Comparison of ENCODE assay signal across 19 cellular contexts in genomic region chr3:43004282-43004681, GRCh38. TPM values are rescaled to one million over a fixed set of nuclear protein-coding genes. Genes with fewer than 3 reads are reported as not detected.
A peak's percentile ranks its signal among the peaks of the same experiment; 100 is the strongest.
DNase-seq lines count a peak whose midpoint lies in the region; ATAC-seq and TF ChIP-seq lines count a peak whose summit lies in the region.
"Had no signal": no experiment of that assay in that cellular context is flagged by ENCODE, and none has a peak within 500 bp of the region (broad histone marks: within the 10 kb centered on the region; RNA-seq: fewer than 3 reads in every experiment).

No MANE protein-coding gene starts in this region.

- TF ChIP-seq POLR2A in vagina (IDR thresholded peaks at IDR 0.05) = no peak

- no peak overlapping the region for H3K4me3 Mint-ChIP-seq in activated naive CD8-positive, alpha-beta T cell treated with anti-CD3 and anti-CD28 coated beads, Interleukin-2, amount 50 U/mL, for 24 hours
- no peak overlapping the region for H3K4me3 Mint-ChIP-seq in activated naive CD8-positive, alpha-beta T cell treated with anti-CD3 and anti-CD28 coated beads for 36 hours
- H3K4me3 Mint-ChIP-seq: activated CD4-positive, alpha-beta T cell treated with anti-CD3 and anti-CD28 coated beads, Interleukin-2, amount 10 ng/mL, durations not matched to agents 24 days and 14 days; dendritic cell treated with granulocyte-macrophage colony-stimulating factor and Interleukin-4, amounts not matched to agents 40 ng/mL and 50 ng/mL, for 4 days; type B pancreatic cell had no signal

- H3K36me3 Mint-ChIP-seq in activated naive CD8-positive, alpha-beta T cell treated with anti-CD3 and anti-CD28 coated beads, Interleukin-2, amount 50 U/mL, for 24 hours (ENCODE audit: low read depth) = no peaks in the 10 kb centered on the region
- no peaks in the 10 kb centered on the region for H3K36me3 Mint-ChIP-seq in activated naive CD8-positive, alpha-beta T cell treated with anti-CD3 and anti-CD28 coated beads for 36 hours
- H3K36me3 Mint-ChIP-seq: type B pancreatic cell had no signal

- intact Hi-C loops in vagina (cut with DNase I) = loop anchor here (5.0 kb wide), 1 partner anchor 428 kb away; no protein-coding TSS in a partner anchor

- no peaks in the 10 kb centered on the region for H3K27me3 Mint-ChIP-seq in activated naive CD8-positive, alpha-beta T cell treated with anti-CD3 and anti-CD28 coated beads, Interleukin-2, amount 50 U/mL, for 24 hours
- H3K27me3 Mint-ChIP-seq in activated naive CD8-positive, alpha-beta T cell treated with anti-CD3 and anti-CD28 coated beads for 36 hours = no peaks in the 10 kb centered on the region
- H3K27me3 Mint-ChIP-seq: type B pancreatic cell had no signal

- DNase-seq in activated naive CD8-positive, alpha-beta T cell treated with anti-CD3 and anti-CD28 coated beads, Interleukin-2, amount 50 U/mL, for 24 hours = no peak
- no peak for DNase-seq in activated naive CD8-positive, alpha-beta T cell treated with anti-CD3 and anti-CD28 coated beads for 36 hours
- DNase-seq in RPMI7951 (ENCODE audit: low read depth) = peak; percentile 16
- peak; percentile 91 for DNase-seq in fibroblast of mammary gland (ENCODE audit: low read depth)
- DNase-seq in vagina (ENCODE audit: extremely low spot score in 2 of 2) = no peak
- no peak for DNase-seq in NCI-H526 treated with DMSO at 0.1 percent for 48 hours (lab: John Stamatoyannopoulos, UW)
- no peak for DNase-seq in DMS 273 (lab: John Stamatoyannopoulos, UW; ENCODE audit: unreplicated experiment)
- no peak for DNase-seq in SJCRH30
- DNase-seq: activated CD4-positive, alpha-beta T cell treated with anti-CD3 and anti-CD28 coated beads, Interleukin-2, amount 10 ng/mL, durations not matched to agents 24 days and 14 days; left colon; NK-92 treated with Interleukin-12 subunit alpha and Interleukin-12 subunit beta, amount 100 ng/mL, for 24 hours; SHP77; stimulated activated CD4-positive, alpha-beta T cell treated with anti-CD3 and anti-CD28 coated beads, Interleukin-4, amount 100 ng/mL, for 24 hours had no signal

- H3K9me3 Mint-ChIP-seq in activated naive CD8-positive, alpha-beta T cell treated with anti-CD3 and anti-CD28 coated beads, Interleukin-2, amount 50 U/mL, for 24 hours = no peaks in the 10 kb centered on the region
- H3K9me3 Mint-ChIP-seq in activated naive CD8-positive, alpha-beta T cell treated with anti-CD3 and anti-CD28 coated beads for 36 hours = no peaks in the 10 kb centered on the region
- H3K9me3 Mint-ChIP-seq: activated CD4-positive, alpha-beta T cell treated with anti-CD3 and anti-CD28 coated beads, Interleukin-2, amount 10 ng/mL, durations not matched to agents 24 days and 14 days; dendritic cell treated with granulocyte-macrophage colony-stimulating factor and Interleukin-4, amounts not matched to agents 40 ng/mL and 50 ng/mL, for 4 days; type B pancreatic cell had no signal

- H3K27me3 ChIP-seq in vagina (no peaks in the 10 kb centered on the region), SJCRH30 (no peaks in the 10 kb centered on the region)
- H3K27me3 ChIP-seq: ascending aorta, esophagus muscularis mucosa, hepatocyte had no signal

- H3K27ac ChIP-seq in vagina (peak overlapping the region; percentile 15), SJCRH30 (no peak overlapping the region)
- H3K27ac ChIP-seq: ascending aorta, hepatocyte had no signal

- H3K36me3 ChIP-seq in vagina (no peaks in the 10 kb centered on the region), SJCRH30 (no peaks in the 10 kb centered on the region)
- H3K36me3 ChIP-seq: ascending aorta, esophagus muscularis mucosa had no signal

- no peak for TF ChIP-seq CTCF in fibroblast of mammary gland (conservative IDR thresholded peaks at IDR 0.05; ENCODE audit: control insufficient read depth, insufficient read depth, low read depth, low read length)
- TF ChIP-seq CTCF in vagina (IDR thresholded peaks at IDR 0.05) = no peak

- peak; percentile 46 for ATAC-seq in activated naive CD8-positive, alpha-beta T cell treated with anti-CD3 and anti-CD28 coated beads, Interleukin-2, amount 50 U/mL, for 24 hours
- ATAC-seq: left colon had no signal

- H3K4me3 ChIP-seq in fibroblast of mammary gland (ENCODE audit: control insufficient read depth, low read depth, low read length) (no peak overlapping the region), vagina (no peak overlapping the region), SJCRH30 (no peak overlapping the region)
- H3K4me3 ChIP-seq: ascending aorta, esophagus muscularis mucosa, hepatocyte had no signal

- H3K4me1 Mint-ChIP-seq in activated naive CD8-positive, alpha-beta T cell treated with anti-CD3 and anti-CD28 coated beads, Interleukin-2, amount 50 U/mL, for 24 hours = peaks cover 21% of the 10 kb centered on the region
- peaks cover 27% of the 10 kb centered on the region for H3K4me1 Mint-ChIP-seq in activated naive CD8-positive, alpha-beta T cell treated with anti-CD3 and anti-CD28 coated beads for 36 hours
- H3K4me1 Mint-ChIP-seq: activated CD4-positive, alpha-beta T cell treated with anti-CD3 and anti-CD28 coated beads, Interleukin-2, amount 10 ng/mL, durations not matched to agents 24 days and 14 days had no signal

- peaks cover 16% of the 10 kb centered on the region for H3K4me1 ChIP-seq in vagina
- no peaks in the 10 kb centered on the region for H3K4me1 ChIP-seq in SJCRH30

- no peaks in the 10 kb centered on the region for H3K9me3 ChIP-seq in vagina
- no peaks in the 10 kb centered on the region for H3K9me3 ChIP-seq in SJCRH30 (replicated peaks)
- H3K9me3 ChIP-seq: ascending aorta, esophagus muscularis mucosa had no signal

- no peak overlapping the region for H3K27ac Mint-ChIP-seq in activated naive CD8-positive, alpha-beta T cell treated with anti-CD3 and anti-CD28 coated beads, Interleukin-2, amount 50 U/mL, for 24 hours
- H3K27ac Mint-ChIP-seq in activated naive CD8-positive, alpha-beta T cell treated with anti-CD3 and anti-CD28 coated beads for 36 hours = no peak overlapping the region
- H3K27ac Mint-ChIP-seq: activated CD4-positive, alpha-beta T cell treated with anti-CD3 and anti-CD28 coated beads, Interleukin-2, amount 10 ng/mL, durations not matched to agents 24 days and 14 days; dendritic cell treated with granulocyte-macrophage colony-stimulating factor and Interleukin-4, amounts not matched to agents 40 ng/mL and 50 ng/mL, for 4 days; type B pancreatic cell had no signal

RNA-seq across cellular contexts. Expression of gene GASK1A, which starts 25.2 kb away (rescaled TPM):
- under 1 TPM in 1 of 2 experiments, not detected in 1; 0.08 TPM for total RNA-seq in activated naive CD8-positive, alpha-beta T cell treated with anti-CD3 and anti-CD28 coated beads for 36 hours
- total RNA-seq in RPMI7951 (2014; rRNA removed; shearing (Covaris generic)) = not detected in 2 replicates
- total RNA-seq in vagina = 10.6 TPM
- total RNA-seq in SJCRH30 (2014; rRNA removed; shearing (Covaris generic)) = not detected in 2 replicates
- total RNA-seq: activated CD4-positive, alpha-beta T cell treated with anti-CD3 and anti-CD28 coated beads, Interleukin-2, amount 10 ng/mL, durations not matched to agents 24 days and 14 days; osteocyte had no signal

Comparison
In these comparisons a context has a peak if more than half of its experiments do, and no peak if none do; other contexts are left out.
1. DNase-seq: peak in RPMI7951 (single experiment) and fibroblast of mammary gland (single experiment); none in activated naive CD8-positive, alpha-beta T cell treated with anti-CD3 and anti-CD28 coated beads, Interleukin-2, amount 50 U/mL, for 24 hours (single experiment), activated naive CD8-positive, alpha-beta T cell treated with anti-CD3 and anti-CD28 coated beads for 36 hours (single experiment), vagina (0 of 2), NCI-H526 treated with DMSO at 0.1 percent for 48 hours (single experiment), DMS 273 (single experiment) and SJCRH30 (0 of 2).
2. RNA of gene GASK1A, which starts 25.2 kb away (total RNA-seq): 10.6 TPM in vagina (single experiment); 0.08 TPM in activated naive CD8-positive, alpha-beta T cell treated with anti-CD3 and anti-CD28 coated beads for 36 hours, not detected in RPMI7951 and not detected in SJCRH30; every median in the first group is over 10 times any median in the second.